17 cellular contexts compared by ENCODE assay signal in genomic region chr10:36263871-36264270, GRCh38.
DNase-seq lines count a peak whose midpoint lies in the region; ATAC-seq and TF ChIP-seq lines count a peak whose summit lies in the region.
"Had no signal": no experiment of that assay in that cellular context is flagged by ENCODE, and none has a peak within 500 bp of the region (broad histone marks: within the 10 kb centered on the region; RNA-seq: fewer than 3 reads in every experiment).

No MANE protein-coding gene starts in this region.

- no peaks in the 10 kb centered on the region for H3K9me2 ChIP-seq in PC-3 (replicated peaks; ENCODE audit: low read length)

- BruUV-seq in PC-3 (replicated peaks; lab: Mats Ljungman, UMichigan) = no TSS peak

- TF ChIP-seq CTCF in PC-3 (conservative IDR thresholded peaks at IDR 0.05; ENCODE audit: low read depth, low read length) (no peak), choroid plexus epithelial cell (conservative IDR thresholded peaks at IDR 0.05; ENCODE audit: low read depth, low read length) (no peak), foreskin keratinocyte (conservative IDR thresholded peaks at IDR 0.05) (no peak), prostate gland (IDR thresholded peaks at IDR 0.05) (no peak)

- intact Hi-C loops in PC-3 (cut with micrococcal nuclease) (no loop called here), prostate gland (cut with DNase I) (no loop called here)

- 95% methylated on average over 3 of the region's 3 CpGs for WGBS in prostate gland

- H3K27ac ChIP-seq in PC-3 (ENCODE audit: low read length) (no peak overlapping the region), foreskin keratinocyte (no peak overlapping the region), prostate gland (no peak overlapping the region)
- H3K27ac ChIP-seq: BLaER1 had no signal

- no peaks in the 10 kb centered on the region for H4K20me1 ChIP-seq in PC-3 (ENCODE audit: low read length)
- H4K20me1 ChIP-seq: BLaER1 had no signal

- DNase-seq in ELR (ENCODE audit: low read depth) (peak; percentile 8), PC-3 (peak; percentile 36), choroid plexus epithelial cell (ENCODE audit: low read depth) (peak; percentile 51), foreskin keratinocyte (no peak), UCSD-AML1 (lab: John Stamatoyannopoulos, UW; ENCODE audit: unreplicated experiment) (no peak), HPDE6-E6E7 (ENCODE audit: extremely low spot score) (no peak), prostate gland (ENCODE audit: low spot score) (no peak)
- DNase-seq: 8988T; CD4-positive, alpha-beta memory T cell; DMS153; DMS79; GF-D8; GOT3; H7; HFFc6 had no signal

- CTCF ChIA-PET in PC-3 (lab: Charles Lee) = no interaction called here

- POLR2A ChIA-PET in PC-3 (lab: Charles Lee; ENCODE audit: unreplicated experiment) = no interaction called here

- H3K79me2 ChIP-seq in PC-3 (ENCODE audit: low read length) = no peaks in the 10 kb centered on the region

- H2AFZ ChIP-seq in PC-3 (ENCODE audit: low read length) = no peak overlapping the region

- H3K27me3 ChIP-seq in PC-3 (ENCODE audit: low read length) = no peaks in the 10 kb centered on the region
- H3K27me3 ChIP-seq in foreskin keratinocyte = no peaks in the 10 kb centered on the region
- H3K27me3 ChIP-seq in prostate gland (replicated peaks; ENCODE audit: insufficient read depth) = no peaks in the 10 kb centered on the region
- H3K27me3 ChIP-seq: BLaER1 had no signal

- H3K9me3 ChIP-seq in PC-3 (ENCODE audit: low read length) (no peaks in the 10 kb centered on the region), prostate gland (no peaks in the 10 kb centered on the region)
- H3K9me3 ChIP-seq: BLaER1 had no signal

- H3K4me1 ChIP-seq in PC-3 (ENCODE audit: insufficient read depth, low read length) (peaks cover 15% of the 10 kb centered on the region), foreskin keratinocyte (peaks cover 8% of the 10 kb centered on the region), prostate gland (replicated peaks) (no peaks in the 10 kb centered on the region)

- H3K4me3 ChIP-seq in PC-3 (ENCODE audit: low read length) (no peak overlapping the region), choroid plexus epithelial cell (ENCODE audit: low read depth, low read length) (no peak overlapping the region), prostate gland (no peak overlapping the region)
- H3K4me3 ChIP-seq: BLaER1 had no signal

- H3K4me2 ChIP-seq in PC-3 (ENCODE audit: low read length) = no peak overlapping the region
- H3K4me2 ChIP-seq: BLaER1 had no signal

- ATAC-seq in PC-3 (no peak), foreskin keratinocyte (peak; percentile 19)
- ATAC-seq: HCT116 had no signal

- H3K36me3 ChIP-seq in PC-3 (ENCODE audit: low read depth, low read length) (no peaks in the 10 kb centered on the region), prostate gland (no peaks in the 10 kb centered on the region)
- H3K36me3 ChIP-seq: BLaER1 had no signal

- no peaks in the 10 kb centered on the region for H3F3A ChIP-seq in PC-3 (ENCODE audit: low read length, unreplicated experiment)

- no peak for TF ChIP-seq POLR2A in prostate gland (IDR thresholded peaks at IDR 0.05)

- no peak overlapping the region for H3K9ac ChIP-seq in PC-3 (ENCODE audit: low read length)
- H3K9ac ChIP-seq: BLaER1 had no signal

Comparison
In these comparisons a context has a peak if more than half of its experiments do, and no peak if none do; other contexts are left out.
1. DNase-seq: peak in ELR (single experiment), PC-3 (single experiment) and choroid plexus epithelial cell (single experiment); none in foreskin keratinocyte (0 of 2), UCSD-AML1 (single experiment), HPDE6-E6E7 (single experiment) and prostate gland (single experiment).